26 cellular contexts compared by ENCODE assay signal in genomic region chr5:146337928-146338327, GRCh38. TPM values are rescaled to one million over a fixed set of nuclear protein-coding genes. Genes with fewer than 3 reads are reported as not detected.
DNase-seq lines count a peak whose midpoint lies in the region; ATAC-seq and TF ChIP-seq lines count a peak whose summit lies in the region.
"Had no signal": no experiment of that assay in that cellular context is flagged by ENCODE, and none has a peak within 500 bp of the region (broad histone marks: within the 10 kb centered on the region; RNA-seq: fewer than 3 reads in every experiment).

No MANE protein-coding gene starts in this region.

- H3K4me3 ChIP-seq in iPS-20b (ENCODE audit: low read length): peak overlapping the region; percentile 61; the same call in 1 of the 2 replicates
- H3K4me3 ChIP-seq in OCI-LY7 (ENCODE audit: low read depth, low read length, poor library complexity, severe bottlenecking): no peak overlapping the region
- H3K4me3 ChIP-seq: body of pancreas, K562, SJCRH30, vagina had no signal

- intact Hi-C loops in activated T-helper 1 cell treated with anti-CD3 and anti-CD28 coated beads, Interleukin-12 subunit alpha, Interleukin-12 subunit beta, Interleukin-2, Interleukin-4 antibody, amounts not matched to agents 30 ng/mL and 10 ng/mL and 1 ng/mL, durations not matched to agents 14 hours and 24 hours and 36 hours (cut with micrococcal nuclease): no loop called here
- intact Hi-C loops in OCI-LY7 (cut with micrococcal nuclease; ENCODE audit: unreplicated experiment): no loop called here

- H3K4me2 ChIP-seq in OCI-LY7 (ENCODE audit: low read length): no peak overlapping the region

- H3K36me3 ChIP-seq in iPS-20b (ENCODE audit: insufficient read depth, low read depth, low read length) (no peaks in the 10 kb centered on the region), OCI-LY7 (ENCODE audit: insufficient read depth, low read length) (no peaks in the 10 kb centered on the region)
- H3K36me3 ChIP-seq: SJCRH30, vagina had no signal

- H3K27me3 ChIP-seq in iPS-20b (ENCODE audit: insufficient read depth, low read length): peaks cover 100% of the 10 kb centered on the region
- H3K27me3 ChIP-seq: SJCRH30 had no signal

- no TSS peak for BruUV-seq in OCI-LY7 (replicated peaks; lab: Mats Ljungman, UMichigan)

- no peak for DNase-seq in activated CD8-positive, alpha-beta memory T cell treated with anti-CD3 and anti-CD28 coated beads, Interleukin-2, amount 10 ng/mL, durations not matched to agents 7 days and 5 days
- DNase-seq in activated CD8-positive, alpha-beta memory T cell treated with anti-CD3 and anti-CD28 coated beads, Interleukin-2, amount 50 U/mL, for 4 hours: no peak
- DNase-seq in activated T-helper 1 cell treated with anti-CD3 and anti-CD28 coated beads, Interleukin-12 subunit alpha, Interleukin-12 subunit beta, Interleukin-2, Interleukin-4 antibody, amounts not matched to agents 30 ng/mL and 10 ng/mL and 1 ng/mL, durations not matched to agents 14 hours and 24 hours and 36 hours (ENCODE audit: low spot score): no peak
- no peak for DNase-seq in OCI-LY7 (ENCODE audit: low spot score)
- DNase-seq in DMS153 treated with DMSO at 0.1 percent for 48 hours (lab: John Stamatoyannopoulos, UW; ENCODE audit: unreplicated experiment): no peak
- DNase-seq: activated CD4-positive, alpha-beta T cell treated with anti-CD3 and anti-CD28 coated beads, Interleukin-2, amount 50 U/mL, for 48 hours; activated gamma-delta T cell treated with Interleukin-2 at 50 U/mL for 16 hours; activated T-cell treated with anti-CD3 and anti-CD28 coated beads, Interleukin-2, amount 50 U/mL, for 1 hour; body of pancreas; CD4-positive, alpha-beta memory T cell; DMS 273 treated with DMSO at 0.1 percent for 48 hours; effector CD4-positive, alpha-beta T cell; left cardiac atrium; NCI-H2227 treated with DMSO at 0.1 percent for 48 hours; SJCRH30; stimulated activated CD4-positive, alpha-beta T cell treated with anti-CD3 and anti-CD28 coated beads, Interleukin-15, amount 100 ng/mL, for 24 hours; T-cell had no signal

- no peaks in the 10 kb centered on the region for H4K20me1 ChIP-seq in OCI-LY7 (ENCODE audit: insufficient read depth, low read length)

- H3K79me2 ChIP-seq in OCI-LY7 (ENCODE audit: insufficient read depth, low read depth, low read length): no peaks in the 10 kb centered on the region

- no peak for ATAC-seq in activated CD8-positive, alpha-beta memory T cell treated with anti-CD3 and anti-CD28 coated beads, Interleukin-2, amount 10 ng/mL, durations not matched to agents 7 days and 5 days
- ATAC-seq in GM18867 (IDR thresholded peaks at IDR 0.05; ENCODE audit: unreplicated experiment) (no peak), GM18861 (IDR thresholded peaks at IDR 0.05; ENCODE audit: unreplicated experiment) (no peak)
- ATAC-seq: body of pancreas, K562, left cardiac atrium, T-cell had no signal

- H3K4me3 Mint-ChIP-seq in activated CD8-positive, alpha-beta memory T cell treated with anti-CD3 and anti-CD28 coated beads, Interleukin-2, amount 10 ng/mL, durations not matched to agents 7 days and 5 days: no peak overlapping the region
- H3K4me3 Mint-ChIP-seq in activated T-helper 1 cell treated with anti-CD3 and anti-CD28 coated beads, Interleukin-12 subunit alpha, Interleukin-12 subunit beta, Interleukin-2, Interleukin-4 antibody, amounts not matched to agents 30 ng/mL and 10 ng/mL and 1 ng/mL, durations not matched to agents 14 hours and 24 hours and 36 hours: no peak overlapping the region
- H3K4me3 Mint-ChIP-seq: stimulated activated naive CD8-positive, alpha-beta T cell treated with anti-CD3 and anti-CD28 coated beads, Interleukin-15, Interleukin-2, amounts not matched to agents 100 ng/mL and 50 ng/mL, for 24 hours had no signal

- H3K27ac ChIP-seq in iPS-20b (ENCODE audit: low read length): no peak overlapping the region
- no peak overlapping the region for H3K27ac ChIP-seq in OCI-LY7 (ENCODE audit: low read depth, low read length, poor library complexity, severe bottlenecking)
- H3K27ac ChIP-seq: body of pancreas, SJCRH30, vagina had no signal

- POLR2A ChIA-PET in OCI-LY7 (lab: Charles Lee): no interaction called here

- H3K9me3 ChIP-seq in iPS-20b (ENCODE audit: insufficient read depth, low read depth, low read length) (peaks cover 18% of the 10 kb centered on the region; the same call in 1 of the 2 replicates), OCI-LY7 (ENCODE audit: low read length) (no peaks in the 10 kb centered on the region)
- H3K9me3 ChIP-seq: body of pancreas, SJCRH30, vagina had no signal

- H3K9ac ChIP-seq in iPS-20b (ENCODE audit: low read depth, low read length): no peak overlapping the region

- no peaks in the 10 kb centered on the region for H3K9me3 Mint-ChIP-seq in activated CD8-positive, alpha-beta memory T cell treated with anti-CD3 and anti-CD28 coated beads, Interleukin-2, amount 10 ng/mL, durations not matched to agents 7 days and 5 days (ENCODE audit: low read depth)
- H3K9me3 Mint-ChIP-seq in activated T-helper 1 cell treated with anti-CD3 and anti-CD28 coated beads, Interleukin-12 subunit alpha, Interleukin-12 subunit beta, Interleukin-2, Interleukin-4 antibody, amounts not matched to agents 30 ng/mL and 10 ng/mL and 1 ng/mL, durations not matched to agents 14 hours and 24 hours and 36 hours: no peaks in the 10 kb centered on the region

- peak overlapping the region; percentile 17 for H3K27ac Mint-ChIP-seq in activated CD8-positive, alpha-beta memory T cell treated with anti-CD3 and anti-CD28 coated beads, Interleukin-2, amount 10 ng/mL, durations not matched to agents 7 days and 5 days
- peak overlapping the region; percentile 68 for H3K27ac Mint-ChIP-seq in activated T-helper 1 cell treated with anti-CD3 and anti-CD28 coated beads, Interleukin-12 subunit alpha, Interleukin-12 subunit beta, Interleukin-2, Interleukin-4 antibody, amounts not matched to agents 30 ng/mL and 10 ng/mL and 1 ng/mL, durations not matched to agents 14 hours and 24 hours and 36 hours
- H3K27ac Mint-ChIP-seq: CD4-positive, alpha-beta memory T cell; stimulated activated naive CD8-positive, alpha-beta T cell treated with anti-CD3 and anti-CD28 coated beads, Interleukin-15, Interleukin-2, amounts not matched to agents 100 ng/mL and 50 ng/mL, for 24 hours; T-cell had no signal

- H3K9me2 ChIP-seq in OCI-LY7 (ENCODE audit: insufficient read depth, low read length): no peaks in the 10 kb centered on the region

- H3K27me3 Mint-ChIP-seq in activated CD8-positive, alpha-beta memory T cell treated with anti-CD3 and anti-CD28 coated beads, Interleukin-2, amount 10 ng/mL, durations not matched to agents 7 days and 5 days: peaks cover 98% of the 10 kb centered on the region
- peaks cover 81% of the 10 kb centered on the region for H3K27me3 Mint-ChIP-seq in activated T-helper 1 cell treated with anti-CD3 and anti-CD28 coated beads, Interleukin-12 subunit alpha, Interleukin-12 subunit beta, Interleukin-2, Interleukin-4 antibody, amounts not matched to agents 30 ng/mL and 10 ng/mL and 1 ng/mL, durations not matched to agents 14 hours and 24 hours and 36 hours (ENCODE audit: insufficient read depth)

- peaks cover 9% of the 10 kb centered on the region for H3K36me3 Mint-ChIP-seq in activated CD8-positive, alpha-beta memory T cell treated with anti-CD3 and anti-CD28 coated beads, Interleukin-2, amount 10 ng/mL, durations not matched to agents 7 days and 5 days
- H3K36me3 Mint-ChIP-seq in activated T-helper 1 cell treated with anti-CD3 and anti-CD28 coated beads, Interleukin-12 subunit alpha, Interleukin-12 subunit beta, Interleukin-2, Interleukin-4 antibody, amounts not matched to agents 30 ng/mL and 10 ng/mL and 1 ng/mL, durations not matched to agents 14 hours and 24 hours and 36 hours (ENCODE audit: low read depth): no peaks in the 10 kb centered on the region
- H3K36me3 Mint-ChIP-seq: CD4-positive, alpha-beta memory T cell; T-cell had no signal

- CTCF ChIA-PET in activated CD8-positive, alpha-beta memory T cell treated with anti-CD3 and anti-CD28 coated beads, Interleukin-2, amount 10 ng/mL, durations not matched to agents 7 days and 5 days (lab: Charles Lee): no interaction called here
- CTCF ChIA-PET in OCI-LY7 (lab: Charles Lee; ENCODE audit: unreplicated experiment): no interaction called here

- peaks cover 7% of the 10 kb centered on the region for H3K4me1 Mint-ChIP-seq in activated CD8-positive, alpha-beta memory T cell treated with anti-CD3 and anti-CD28 coated beads, Interleukin-2, amount 10 ng/mL, durations not matched to agents 7 days and 5 days
- H3K4me1 Mint-ChIP-seq in activated T-helper 1 cell treated with anti-CD3 and anti-CD28 coated beads, Interleukin-12 subunit alpha, Interleukin-12 subunit beta, Interleukin-2, Interleukin-4 antibody, amounts not matched to agents 30 ng/mL and 10 ng/mL and 1 ng/mL, durations not matched to agents 14 hours and 24 hours and 36 hours (ENCODE audit: low read depth): no peaks in the 10 kb centered on the region

- no peak for TF ChIP-seq CTCF in OCI-LY7 (conservative IDR thresholded peaks at IDR 0.05; ENCODE audit: low read length)

- H3K4me1 ChIP-seq in iPS-20b (ENCODE audit: insufficient read depth, low read length) (peaks cover 4% of the 10 kb centered on the region; the same call in 1 of the 2 replicates), OCI-LY7 (ENCODE audit: insufficient read depth, low read length, poor library complexity, severe bottlenecking) (no peaks in the 10 kb centered on the region)
- H3K4me1 ChIP-seq: SJCRH30, vagina had no signal

- no peak overlapping the region for H2AFZ ChIP-seq in OCI-LY7 (ENCODE audit: low read length)

RNA-seq across cellular contexts. Expression of gene POU4F3, which starts 0.7 kb away (rescaled TPM):
- under 1 TPM; 0.09 to 0.20 TPM for total RNA-seq in activated CD8-positive, alpha-beta memory T cell treated with anti-CD3 and anti-CD28 coated beads, Interleukin-2, amount 10 ng/mL, durations not matched to agents 7 days and 5 days
- not detected in 2 replicates for total RNA-seq in activated T-helper 1 cell treated with anti-CD3 and anti-CD28 coated beads, Interleukin-12 subunit alpha, Interleukin-12 subunit beta, Interleukin-2, Interleukin-4 antibody, amounts not matched to agents 30 ng/mL and 10 ng/mL and 1 ng/mL, durations not matched to agents 14 hours and 24 hours and 36 hours
- total RNA-seq in OCI-LY7 (2014; rRNA removed; shearing (Covaris generic)): not detected in 2 replicates
- total RNA-seq in OCI-LY7 (2022): not detected in 2 replicates
- total RNA-seq: CD4-positive, alpha-beta memory T cell; epithelial cell of proximal tubule; G401; RPMI7951; vagina had no signal
